In genomic region chr5:149665416-149666163, GRCh38 we compare ENCODE assay signal across 16 cellular contexts.
"Had no signal": no experiment of that assay in that cellular context is flagged by ENCODE, and none has a peak within 500 bp of the region (broad histone marks: within the 10 kb centered on the region; RNA-seq: fewer than 3 reads in every experiment).

No MANE protein-coding gene starts in this region.

- H3K4me1 ChIP-seq: ascending aorta had no signal

- ATAC-seq: activated CD4-positive, CD25-positive, alpha-beta regulatory T cell treated with anti-CD3 and anti-CD28 coated beads, Interleukin-2, amount 50 U/mL, for 24 hours; activated T-cell treated with anti-CD3 and anti-CD28 coated beads, Interleukin-2, amount 50 U/mL, for 72 hours had no signal

- H3K27ac ChIP-seq: ascending aorta, colonic mucosa had no signal

- FAIRE-seq: frontal cortex, keratinocyte, small intestine had no signal

- DNase-seq: activated CD4-positive, alpha-beta T cell treated with anti-CD3 and anti-CD28 coated beads, Interleukin-2, amount 50 U/mL, for 4 hours; activated gamma-delta T cell treated with Interleukin-2 at 50 U/mL for 16 hours; activated T-cell treated with anti-CD3 and anti-CD28 coated beads, Interleukin-2, amount 50 U/mL, for 72 hours; colonic mucosa; effector CD4-positive, alpha-beta T cell; mesendoderm; nephron progenitor cell; small intestine; stimulated activated CD4-positive, alpha-beta T cell treated with anti-CD3 and anti-CD28 coated beads, Interleukin-2, amount 100 ng/mL, for 24 hours; stimulated activated naive CD4-positive, alpha-beta T cell; SW 1271; trophoblast cell had no signal

- H3K36me3 ChIP-seq: ascending aorta, colonic mucosa had no signal

- H3K4me3 ChIP-seq: ascending aorta, colonic mucosa had no signal

- H3K27me3 ChIP-seq: ascending aorta, colonic mucosa had no signal

- H3K9me3 ChIP-seq: colonic mucosa had no signal
